Comparison of ENCODE assay signal across 9 cellular contexts in genomic region chr5:180830253-180831138, GRCh38. TPM values are rescaled to one million over a fixed set of nuclear protein-coding genes. Genes with fewer than 3 reads are reported as not detected.
A peak's percentile ranks its signal among the peaks of the same experiment; 100 is the strongest.
DNase-seq lines count a peak whose midpoint lies in the region; ATAC-seq and TF ChIP-seq lines count a peak whose summit lies in the region.
"Had no signal": no experiment of that assay in that cellular context is flagged by ENCODE, and none has a peak within 500 bp of the region (broad histone marks: within the 10 kb centered on the region; RNA-seq: fewer than 3 reads in every experiment).

No MANE protein-coding gene starts in this region.

- H3K4me3 ChIP-seq in right atrium auricular region, result peak overlapping the region; percentile 69 to 70
- peak overlapping the region; percentile 83 to 93 (median 88) for H3K4me3 ChIP-seq in sigmoid colon
- H3K4me3 ChIP-seq: SK-N-MC had no signal

- intact Hi-C loops in CD14-positive monocyte (cut with micrococcal nuclease) (loop anchor here (2.0 kb wide), 2 partner anchors 16 to 28 kb away; partner anchors contain the start of gene MGAT1 (in 1 of the 2)), sigmoid colon (cut with DNase I) (loop anchor here (1.0 kb wide), 2 partner anchors 20 to 31 kb away; partner anchors contain the start of gene ZFP62)

- DNase-seq in CD14-positive monocyte (ENCODE audit: low spot score) (peak; percentile 78), right atrium auricular region (ENCODE audit: low spot score) (no peak), sigmoid colon (peak; percentile 90), SK-N-DZ (ENCODE audit: low spot score) (no peak)

- peak overlapping the region; percentile 93 to 99 for H3K4me3 Mint-ChIP-seq in CD14-positive monocyte

- H3K27ac Mint-ChIP-seq in CD14-positive monocyte, result peak overlapping the region; percentile 98 to 99 (median 98)

- ATAC-seq in GM19324 (IDR thresholded peaks at IDR 0.05; ENCODE audit: low FRiP score, unreplicated experiment), result peak; percentile 52
- ATAC-seq in HG03457 (IDR thresholded peaks at IDR 0.05; ENCODE audit: unreplicated experiment), result peak; percentile 34
- ATAC-seq in SK-N-SH treated with all-trans-retinoic acid at 6 μM for 48 hours, result peak; percentile 62

- WGBS in adipose tissue, 3 donors, result 21 to 24% (median 21%) methylated on average over 34 to 35 of the region's 35 CpGs
- WGBS in sigmoid colon, 2 donors, result 21% methylated on average over 35 of the region's 35 CpGs

- H3K36me3 Mint-ChIP-seq in CD14-positive monocyte, result peaks cover 37% of the 10 kb centered on the region in 2 donors

- peaks cover 0 to 2% (median 0%) of the 10 kb centered on the region in 3 donors for H3K27me3 Mint-ChIP-seq in CD14-positive monocyte (ENCODE audit: low read depth in 3 of 3)

- H3K27ac ChIP-seq in adipose tissue (ENCODE audit: low read depth, low read length) (peak overlapping the region; percentile 75), right atrium auricular region (peak overlapping the region; percentile 95 to 98), sigmoid colon (peak overlapping the region; percentile 96 to 100 (median 97))
- H3K27ac ChIP-seq: SK-N-MC had no signal

- no peak for TF ChIP-seq EP300 in sigmoid colon (IDR thresholded peaks at IDR 0.05)

- no peaks in the 10 kb centered on the region for H3K27me3 ChIP-seq in right atrium auricular region
- no peaks in the 10 kb centered on the region for H3K27me3 ChIP-seq in sigmoid colon

- TF ChIP-seq CTCF in CD14-positive monocyte (IDR thresholded peaks at IDR 0.05), result no peak
- no peak for TF ChIP-seq CTCF in right atrium auricular region (IDR thresholded peaks at IDR 0.05)
- no peak for TF ChIP-seq CTCF in sigmoid colon (IDR thresholded peaks at IDR 0.05)

- no peaks in the 10 kb centered on the region for H3K9me3 ChIP-seq in right atrium auricular region
- H3K9me3 ChIP-seq in sigmoid colon, result no peaks in the 10 kb centered on the region

- H3K4me1 ChIP-seq in right atrium auricular region, result peaks cover 0 to 39% of the 10 kb centered on the region in 2 donors
- peaks cover 0 to 34% (median 33%) of the 10 kb centered on the region in 4 donors for H3K4me1 ChIP-seq in sigmoid colon

- peaks cover 0 to 10% (median 2%) of the 10 kb centered on the region in 7 donors for H3K9me3 Mint-ChIP-seq in CD14-positive monocyte

- TF ChIP-seq POLR2A in sigmoid colon (IDR thresholded peaks at IDR 0.05), result peak; percentile 10 to 14

- peaks cover 62% of the 10 kb centered on the region for H3K4me1 Mint-ChIP-seq in CD14-positive monocyte

- H3K36me3 ChIP-seq in right atrium auricular region (peaks cover 13% of the 10 kb centered on the region), sigmoid colon (peaks cover 0 to 21% (median 9%) of the 10 kb centered on the region in 4 donors)

TF ChIP-seq in SK-N-SH treated with all-trans-retinoic acid at 6 μM for 48 hours, 23 proteins besides CTCF, POLR2A, EP300 and RAD21:
- TF ChIP-seq GLIS3 (CRISPR knock-in tag; IDR thresholded peaks at IDR 0.05) (no peak), RARB (CRISPR knock-in tag; IDR thresholded peaks at IDR 0.05) (no peak), PATZ1 (CRISPR knock-in tag; IDR thresholded peaks at IDR 0.05; ENCODE audit: borderline replicate concordance) (no peak), TCF4 (CRISPR knock-in tag; IDR thresholded peaks at IDR 0.05; ENCODE audit: borderline replicate concordance) (no peak), CREB5 (CRISPR knock-in tag; IDR thresholded peaks at IDR 0.05; ENCODE audit: low read depth) (no peak), BACH2 (CRISPR knock-in tag; IDR thresholded peaks at IDR 0.05; ENCODE audit: borderline replicate concordance) (no peak), CSRNP3 (CRISPR knock-in tag; IDR thresholded peaks at IDR 0.05) (no peak), SNAI2 (CRISPR knock-in tag; IDR thresholded peaks at IDR 0.05) (no peak), OSR1 (CRISPR knock-in tag; IDR thresholded peaks at IDR 0.05) (no peak), ZNF70 (CRISPR knock-in tag; IDR thresholded peaks at IDR 0.05) (no peak), ISL1 (CRISPR knock-in tag; IDR thresholded peaks at IDR 0.05) (no peak), CSDC2 (CRISPR knock-in tag; IDR thresholded peaks at IDR 0.05) (no peak), ZNF8 (CRISPR knock-in tag; IDR thresholded peaks at IDR 0.05) (no peak), PPARA (CRISPR knock-in tag; IDR thresholded peaks at IDR 0.05; ENCODE audit: borderline replicate concordance) (no peak), ZFP3 (CRISPR knock-in tag; IDR thresholded peaks at IDR 0.05) (no peak)

RNA-seq across cellular contexts. Expression of gene MGAT1, which starts 27.9 kb away (rescaled TPM):
- polyA plus RNA-seq in CD14-positive monocyte (100 to 1,000 TPM; 385 to 523 TPM), adipose tissue (100 to 1,000 TPM in 2 of 3 donors, 10 to 100 TPM in 1; 97.5 to 180 (median 114) TPM), sigmoid colon (100 to 1,000 TPM in 1 of 3 donors, 10 to 100 TPM in 2; 41.4 to 134 (median 71.2) TPM)
- total RNA-seq in right atrium auricular region (100 to 1,000 TPM in 1 of 2 donors, 10 to 100 TPM in 1; 84.1 to 130 TPM), sigmoid colon (100 to 1,000 TPM in 3 of 4 donors, 10 to 100 TPM in 1; 94.5 to 149 (median 121) TPM)
- 40.8 and 45.6 TPM in 2 replicates for polyA plus RNA-seq in SK-N-DZ (2014; cell fraction: cytosol; rRNA removed)
- 42.4 and 44.6 TPM in 2 replicates for polyA plus RNA-seq in SK-N-DZ (2014; cell fraction: nucleus; rRNA removed)

RNA-seq across cellular contexts. Expression of gene ZFP62, which starts 30.6 kb away (rescaled TPM):
- polyA plus RNA-seq in CD14-positive monocyte (1 to 10 TPM; 4.1 to 7.1 TPM), adipose tissue (1 to 10 TPM; 5.0 to 9.8 (median 8.6) TPM), sigmoid colon (10 to 100 TPM; 12.9 to 23.7 (median 16.2) TPM)
- total RNA-seq in right atrium auricular region (10 to 100 TPM; 10.6 to 13.1 TPM), sigmoid colon (10 to 100 TPM; 18.7 to 34.6 (median 27.3) TPM)
- 22.9 and 31.3 TPM in 2 replicates for polyA plus RNA-seq in SK-N-DZ (2014; cell fraction: cytosol; rRNA removed)
- polyA plus RNA-seq in SK-N-DZ (2014; cell fraction: nucleus; rRNA removed), result 42.3 and 55.6 TPM in 2 replicates

Comparison
In these comparisons a context has a peak if more than half of its experiments do, and no peak if none do; other contexts are left out.
1. DNase-seq: peak in CD14-positive monocyte (single experiment) and sigmoid colon (single experiment); none in right atrium auricular region (single experiment) and SK-N-DZ (single experiment).
2. Peak in every context shown above with its lines, with median percentiles within 50 percentile points of each other: ATAC-seq and H3K27ac ChIP-seq.